1 cellular context compared by ENCODE assay signal in the genomic region with DNA sequence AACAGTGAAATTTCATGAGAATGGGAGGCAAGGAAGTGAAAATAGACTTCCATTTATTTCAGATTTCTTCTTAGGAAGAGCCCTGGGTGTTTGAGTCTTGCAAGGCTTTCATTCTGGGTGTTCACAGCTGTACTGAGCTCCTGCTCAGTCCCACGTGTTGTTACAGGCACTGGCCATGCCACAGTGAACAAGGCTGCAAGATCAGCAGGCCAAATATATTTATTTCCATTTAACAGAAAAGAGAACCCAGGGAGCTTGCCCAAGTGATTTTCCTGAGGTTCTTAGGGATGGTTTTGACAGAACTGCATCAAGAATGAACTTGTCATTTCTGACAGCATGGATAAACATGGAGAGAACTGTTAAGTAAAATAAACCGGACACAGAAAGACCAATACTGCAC.
TF ChIP-seq lines count a peak whose summit lies in the region.

No MANE protein-coding gene starts in this region.

TF ChIP-seq in IMR-90, 13 proteins besides CTCF, POLR2A, EP300 and RAD21:
- TF ChIP-seq MAFK (IDR thresholded peaks at IDR 0.05; ENCODE audit: low read depth, low read length) (no peak), RCOR1 (IDR thresholded peaks at IDR 0.05; ENCODE audit: insufficient replicate concordance, low read length) (no peak), BHLHE40 (IDR thresholded peaks at IDR 0.05; ENCODE audit: low read depth, low read length) (no peak), FOS (IDR thresholded peaks at IDR 0.05; ENCODE audit: low read depth, low read length) (no peak), RFX5 (IDR thresholded peaks at IDR 0.05; ENCODE audit: low read depth, low read length) (no peak), CHD1 (IDR thresholded peaks at IDR 0.05; ENCODE audit: low read depth, low read length) (no peak), MAZ (IDR thresholded peaks at IDR 0.05; ENCODE audit: borderline replicate concordance, low read depth, low read length) (no peak), NFE2L2 (IDR thresholded peaks at IDR 0.05; ENCODE audit: low read depth, low read length) (no peak)
- TF ChIP-seq, protein P1, sequence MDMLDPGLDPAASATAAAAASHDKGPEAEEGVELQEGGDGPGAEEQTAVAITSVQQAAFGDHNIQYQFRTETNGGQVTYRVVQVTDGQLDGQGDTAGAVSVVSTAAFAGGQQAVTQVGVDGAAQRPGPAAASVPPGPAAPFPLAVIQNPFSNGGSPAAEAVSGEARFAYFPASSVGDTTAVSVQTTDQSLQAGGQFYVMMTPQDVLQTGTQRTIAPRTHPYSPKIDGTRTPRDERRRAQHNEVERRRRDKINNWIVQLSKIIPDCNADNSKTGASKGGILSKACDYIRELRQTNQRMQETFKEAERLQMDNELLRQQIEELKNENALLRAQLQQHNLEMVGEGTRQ (IDR thresholded peaks at IDR 0.05; ENCODE audit: low read depth, low read length) = no peak
TF ChIP-seq in IMR-90: peak in this region for 0.
